Comparison of ENCODE assay signal across 8 cellular contexts in the genomic region with DNA sequence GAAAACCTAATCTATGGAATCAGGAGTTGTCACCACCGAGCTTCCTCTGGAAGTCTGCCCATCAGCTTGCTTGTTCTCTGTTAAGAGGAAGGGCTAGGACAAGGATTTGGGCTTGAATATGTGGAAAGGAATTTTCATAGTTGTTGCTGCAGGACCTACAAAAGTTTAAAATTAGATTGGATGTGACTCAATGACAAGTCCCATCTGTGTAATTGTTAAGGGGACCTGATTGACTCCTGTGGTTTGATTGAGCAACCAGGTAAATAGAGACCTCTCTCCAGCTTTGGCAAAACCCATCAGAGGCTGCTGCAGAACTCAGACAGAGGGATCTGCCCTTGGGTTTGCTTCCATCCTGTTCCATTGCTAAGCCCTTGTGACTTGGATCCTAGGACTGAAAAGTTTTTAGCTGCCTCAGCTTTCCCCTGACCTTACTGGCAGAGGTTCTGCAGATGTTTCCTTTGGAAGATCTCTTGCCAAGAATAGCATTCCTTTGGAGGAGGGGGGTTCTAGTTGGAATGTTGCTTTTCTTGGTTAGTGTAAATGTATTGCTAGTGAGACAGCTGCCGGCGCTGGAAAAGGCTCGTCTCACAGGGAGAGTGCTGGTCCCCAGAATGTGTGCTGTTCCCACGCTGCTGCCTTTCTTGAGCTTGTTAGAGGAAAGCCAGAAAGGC. TPM values are rescaled to one million over a fixed set of nuclear protein-coding genes. Genes with fewer than 3 reads are reported as not detected.
A peak's percentile ranks its signal among the peaks of the same experiment; 100 is the strongest.
DNase-seq lines count a peak whose midpoint lies in the region; ATAC-seq, FAIRE-seq and TF ChIP-seq lines count a peak whose summit lies in the region.

No MANE protein-coding gene starts in this region.

- no peak overlapping the region for H2AFZ ChIP-seq in GM23338
- H2AFZ ChIP-seq in K562 (ENCODE audit: low read depth, low read length) = no peak overlapping the region

- H3K4me3 ChIP-seq in GM23338 (no peak overlapping the region), K562 (no peak overlapping the region), right cardiac atrium (ENCODE audit: low read length) (no peak overlapping the region), gastrocnemius medialis (peak overlapping the region in 1 of 4 donors; percentile 2)

- BruUV-seq in K562 (replicated peaks; lab: Mats Ljungman, UMichigan) = no TSS peak

- TF ChIP-seq POLR2A in K562 (conservative IDR thresholded peaks at IDR 0.05) = no peak
- no peak for TF ChIP-seq POLR2A in gastrocnemius medialis (IDR thresholded peaks at IDR 0.05)

- no peaks in the 10 kb centered on the region for H3K9me2 ChIP-seq in GM23338 (ENCODE audit: insufficient read depth)

- no peak overlapping the region for H3K4me3 Mint-ChIP-seq in GM23338

- no peak overlapping the region; the same call in 1 of the 2 replicates for H3K27ac Mint-ChIP-seq in GM23338

- TF ChIP-seq EP300 in K562 (IDR thresholded peaks at IDR 0.05; ENCODE audit: low read length) = no peak

- peak overlapping the region; percentile 87 for H3K27ac ChIP-seq in GM23338 (ENCODE audit: low read depth)
- no peak overlapping the region for H3K27ac ChIP-seq in K562 (ENCODE audit: extremely low read depth, low read depth, low read length)
- H3K27ac ChIP-seq in right cardiac atrium (ENCODE audit: low read length) = peak overlapping the region; percentile 18
- peak overlapping the region; percentile 61 to 95 (median 91) for H3K27ac ChIP-seq in gastrocnemius medialis

- H3K4me2 ChIP-seq in GM23338 (no peak overlapping the region), K562 (ENCODE audit: insufficient read depth, low read length) (no peak overlapping the region)

- peaks cover 7% of the 10 kb centered on the region for H3K4me1 ChIP-seq in GM23338 (ENCODE audit: insufficient read depth)
- no peaks in the 10 kb centered on the region; a peak in 2 of 5 replicates for H3K4me1 ChIP-seq in K562 (replicated peaks in 1 of 2; ENCODE audit: control insufficient read depth in 2 of 2, insufficient read depth in 2 of 2, low read length in 2 of 2)
- H3K4me1 ChIP-seq in right cardiac atrium (ENCODE audit: control insufficient read depth, insufficient read depth, low read length) = peaks cover 18% of the 10 kb centered on the region
- peaks cover 23 to 65% of the 10 kb centered on the region in 2 donors for H3K4me1 ChIP-seq in gastrocnemius medialis

- H4K20me1 ChIP-seq in GM23338 (replicated peaks; ENCODE audit: insufficient read depth) (peaks cover 46% of the 10 kb centered on the region), K562 (replicated peaks; ENCODE audit: control insufficient read depth, insufficient read depth, low read length) (peaks cover 20% of the 10 kb centered on the region)

- H3K36me3 ChIP-seq in GM23338 (ENCODE audit: insufficient read depth) (peaks cover 46% of the 10 kb centered on the region), K562 (ENCODE audit: control insufficient read depth, insufficient read depth, low read length) (peaks cover 62% of the 10 kb centered on the region), gastrocnemius medialis (peaks cover 0 to 37% of the 10 kb centered on the region in 2 donors)

- no peak for TF ChIP-seq CTCF in GM23338 (conservative IDR thresholded peaks at IDR 0.05; ENCODE audit: low read depth in 2 of 2)
- no peak for TF ChIP-seq CTCF in K562 (IDR thresholded peaks at IDR 0.05 in 2 of 3, conservative IDR thresholded peaks at IDR 0.05 in 1 of 3; ENCODE audit: insufficient read depth in 2 of 3, low read depth in 1 of 3, low read length in 3 of 3)
- no peak for TF ChIP-seq CTCF in gastrocnemius medialis (IDR thresholded peaks at IDR 0.05 in 4 of 5, conservative IDR thresholded peaks at IDR 0.05 in 1 of 5)

- no peak for TF ChIP-seq RAD21 in K562 (CRISPR knock-in tag; conservative IDR thresholded peaks at IDR 0.05 in 1 of 2, IDR thresholded peaks at IDR 0.05 in 1 of 2)

- peaks cover 67% of the 10 kb centered on the region for H3K36me3 Mint-ChIP-seq in GM23338 (ENCODE audit: low read depth)

- POLR2A ChIA-PET in K562 (lab: Yijun Ruan, JAX) (interaction anchor here (0.7 to 2.3 kb wide), 14 partner anchors 8 to 227 kb away, joined by 3 to 8 read pairs (median 4); a partner anchor contains a TSS), HEK293T (lab: Yijun Ruan, JAX) (interaction anchor here (0.9 to 1.2 kb wide), 3 partner anchors 8 to 28 kb away, joined by 3 to 4 read pairs (median 4); no protein-coding TSS in a partner anchor)

- ATAC-seq in GM23338 (no peak), K562 (no peak), right cardiac atrium (peak; percentile 68 to 76), gastrocnemius medialis (peak; percentile 81 to 83), HG03175 (IDR thresholded peaks at IDR 0.05; ENCODE audit: unreplicated experiment) (no peak), GM21717 (IDR thresholded peaks at IDR 0.05; ENCODE audit: unreplicated experiment) (no peak)

- FAIRE-seq in K562 (lab: Jason Lieb, UNC) = no peak

- in situ Hi-C loops in K562 (cut with MboI) = no loop called here
- in situ Hi-C loops in gastrocnemius medialis (cut with MboI; ENCODE audit: low sequenced_read_pairs in 4 of 4) = no loop called here

- CTCF ChIA-PET in K562 (lab: Yijun Ruan, JAX; ENCODE audit: low intra/inter-chr PET ratio) (no interaction called here), HEK293T (lab: Yijun Ruan, JAX) (interaction anchor here (1.1 kb wide), 1 partner anchor 79 kb away, joined by 3 read pairs; no protein-coding TSS in a partner anchor)

- DNase-seq in GM23338 (ENCODE audit: low spot score) = peak; percentile 28
- no peak for DNase-seq in K562 (ENCODE audit: extremely low read depth in 1 of 4, low spot score in 3 of 4)
- DNase-seq in right cardiac atrium = peak in 1 of 3 donors; percentile 79
- peak; percentile 74 to 76 for DNase-seq in gastrocnemius medialis
- DNase-seq in NOMO-1 treated with dmso at 0.1 percent for 144 hours (lab: John Stamatoyannopoulos, UW; ENCODE audit: unreplicated experiment) = no peak
- DNase-seq in HEK293T (ENCODE audit: extremely low spot score) = no peak

- no peaks in the 10 kb centered on the region; the same call in none of the 2 replicates for H3K79me2 ChIP-seq in GM23338 (replicated peaks; ENCODE audit: insufficient read depth)
- no peaks in the 10 kb centered on the region for H3K79me2 ChIP-seq in K562 (ENCODE audit: control insufficient read depth, insufficient read depth, low read length)

- 76% methylated on average over 5 of the region's 5 CpGs for WGBS in K562 (ENCODE audit: insufficient coverage, low coverage, missing lambda C conversion rate)
- WGBS in right cardiac atrium = 21% methylated on average over 5 of the region's 5 CpGs

- no peaks in the 10 kb centered on the region for H3K9me3 ChIP-seq in K562 (replicated peaks; ENCODE audit: control insufficient read depth, insufficient read depth, low read depth, low read length)
- H3K9me3 ChIP-seq in right cardiac atrium (ENCODE audit: control insufficient read depth, low read length) = no peaks in the 10 kb centered on the region
- H3K9me3 ChIP-seq in gastrocnemius medialis = no peaks in the 10 kb centered on the region

- H3K9me1 ChIP-seq in K562 (ENCODE audit: control insufficient read depth, insufficient read depth, low read length) = no peaks in the 10 kb centered on the region

- peaks cover 19% of the 10 kb centered on the region for H3K27me3 Mint-ChIP-seq in GM23338 (ENCODE audit: insufficient read depth, low read depth, poor library complexity)

- peaks cover 25% of the 10 kb centered on the region for H3K4me1 Mint-ChIP-seq in GM23338

- intact Hi-C loops in K562 (cut with micrococcal nuclease) (loop anchor here (5.0 kb wide), 1 partner anchor 36 kb away; no protein-coding TSS in a partner anchor), right cardiac atrium (cut with DNase I) (loop anchor here in 1 of 4 donors (10.0 kb wide), 1 partner anchor 81 kb away; no protein-coding TSS in a partner anchor), gastrocnemius medialis (cut with DNase I; ENCODE audit: low total_unique reads) (loop anchor here (2.0 kb wide), 1 partner anchor 79 kb away; no protein-coding TSS in a partner anchor)

- H3F3A ChIP-seq in GM23338 (replicated peaks; ENCODE audit: low read depth) = peaks cover 64% of the 10 kb centered on the region

- H3K9ac ChIP-seq in K562 (ENCODE audit: insufficient read depth in 1 of 2, low read depth in 2 of 2, low read length in 2 of 2) = no peak overlapping the region

- no peaks in the 10 kb centered on the region; the same call in 2 of the 3 replicates for H3K9me3 Mint-ChIP-seq in GM23338

- H3K27me3 ChIP-seq in GM23338 (ENCODE audit: insufficient read depth) (no peaks in the 10 kb centered on the region), K562 (ENCODE audit: control insufficient read depth in 2 of 2, insufficient read depth in 2 of 2, low read length in 2 of 2) (no peaks in the 10 kb centered on the region), right cardiac atrium (ENCODE audit: control insufficient read depth, insufficient read depth) (no peaks in the 10 kb centered on the region), gastrocnemius medialis (no peaks in the 10 kb centered on the region)

RNA-seq across cellular contexts. Expression of a gene that starts 50.0 kb away (rescaled TPM):
- 289 and 316 TPM in 2 replicates for total RNA-seq in GM23338 (2014; rRNA removed; shearing (Covaris generic))
- polyA plus RNA-seq in GM23338 (2016; fragmentation: Nextera tagmentation; extraction: Ambion mirVana) = 202 and 203 TPM in 2 replicates
- total RNA-seq in K562 (2011; cell fraction: chromatin; rRNA removed; ENCODE audit: low replicate concordance) = 616 and 628 TPM in 2 replicates
- total RNA-seq in K562 (2011; cell fraction: nucleolus; rRNA removed) = 207 and 261 TPM in 2 replicates
- total RNA-seq in K562 (2011; cell fraction: nucleoplasm; rRNA removed) = 272 and 275 TPM in 2 replicates
- 98.9 and 208 TPM in 2 replicates for total RNA-seq in K562 (2014; rRNA removed)
- 221 and 275 TPM in 2 replicates for total RNA-seq in K562 (2014; rRNA removed; fragmentation: Illumina TruSeq; extraction: Trizol)
- 252 and 265 TPM in 2 replicates for total RNA-seq in K562 (2015; rRNA removed; fragmentation: Illumina TruSeq; extraction: Trizol)
- total RNA-seq in K562 (2021) = 513 and 546 TPM in 2 replicates
- polyA plus RNA-seq in K562 (2011; rRNA removed) = 172 and 248 TPM in 2 replicates
- polyA plus RNA-seq in K562 (2011; cell fraction: cytosol; rRNA removed) = 249 and 266 TPM in 2 replicates
- 317 and 410 TPM in 2 replicates for polyA plus RNA-seq in K562 (2011; cell fraction: nucleus; rRNA removed)
- 179 and 231 TPM in 2 replicates for polyA plus RNA-seq in K562 (2012)
- 349 and 430 TPM in 2 replicates for polyA plus RNA-seq in K562 (2014; fragmentation: Illumina TruSeq; extraction: Trizol)
- polyA plus RNA-seq in K562 (2014; fragmentation: Nextera tagmentation; extraction: Ambion mirVana) = 100 to 1,000 TPM; 209 to 414 TPM
- 103 and 105 TPM in 2 replicates for polyA plus RNA-seq in K562 (2014; rRNA removed)
- polyA minus RNA-seq in K562 (2011; rRNA and poly(A)+ RNA removed) = 327 and 380 TPM in 2 replicates
- 234 and 252 TPM in 2 replicates for polyA minus RNA-seq in K562 (2011; cell fraction: cytosol; rRNA and poly(A)+ RNA removed)
- polyA minus RNA-seq in K562 (2011; cell fraction: nucleus; rRNA and poly(A)+ RNA removed) = 101 and 174 TPM in 2 replicates
- total RNA-seq in right cardiac atrium = 100 to 1,000 TPM; 138 to 154 (median 144) TPM
- polyA plus RNA-seq in right cardiac atrium = 67.5 TPM
- total RNA-seq in gastrocnemius medialis = 100 to 1,000 TPM in 2 of 4 donors, 10 to 100 TPM in 2; 71.0 to 110 (median 97.2) TPM

RNA-seq across cellular contexts. Expression of a gene that starts 50.2 kb away (rescaled TPM):
- 38.1 and 46.9 TPM in 2 replicates for total RNA-seq in GM23338 (2014; rRNA removed; shearing (Covaris generic))
- 23.9 and 28.8 TPM in 2 replicates for polyA plus RNA-seq in GM23338 (2016; fragmentation: Nextera tagmentation; extraction: Ambion mirVana)
- 128 and 175 TPM in 2 replicates for total RNA-seq in K562 (2011; cell fraction: chromatin; rRNA removed; ENCODE audit: low replicate concordance)
- 70.0 and 73.4 TPM in 2 replicates for total RNA-seq in K562 (2011; cell fraction: nucleolus; rRNA removed)
- 87.9 and 95.3 TPM in 2 replicates for total RNA-seq in K562 (2011; cell fraction: nucleoplasm; rRNA removed)
- 43.2 and 59.0 TPM in 2 replicates for total RNA-seq in K562 (2014; rRNA removed)
- total RNA-seq in K562 (2014; rRNA removed; fragmentation: Illumina TruSeq; extraction: Trizol) = 39.5 and 44.4 TPM in 2 replicates
- 41.2 and 42.6 TPM in 2 replicates for total RNA-seq in K562 (2015; rRNA removed; fragmentation: Illumina TruSeq; extraction: Trizol)
- 66.7 and 69.8 TPM in 2 replicates for total RNA-seq in K562 (2021)
- 69.2 and 73.9 TPM in 2 replicates for polyA plus RNA-seq in K562 (2011; rRNA removed)
- polyA plus RNA-seq in K562 (2011; cell fraction: cytosol; rRNA removed) = 55.1 and 86.3 TPM in 2 replicates
- 150 and 164 TPM in 2 replicates for polyA plus RNA-seq in K562 (2011; cell fraction: nucleus; rRNA removed)
- 61.8 and 77.6 TPM in 2 replicates for polyA plus RNA-seq in K562 (2012)
- polyA plus RNA-seq in K562 (2014; fragmentation: Illumina TruSeq; extraction: Trizol) = 44.2 and 48.9 TPM in 2 replicates
- 10 to 100 TPM; 13.7 to 37.4 TPM for polyA plus RNA-seq in K562 (2014; fragmentation: Nextera tagmentation; extraction: Ambion mirVana)
- 49.1 and 55.9 TPM in 2 replicates for polyA plus RNA-seq in K562 (2014; rRNA removed)
- 67.7 and 72.4 TPM in 2 replicates for polyA minus RNA-seq in K562 (2011; rRNA and poly(A)+ RNA removed)
- polyA minus RNA-seq in K562 (2011; cell fraction: cytosol; rRNA and poly(A)+ RNA removed) = 30.7 and 31.3 TPM in 2 replicates
- 27.5 and 41.7 TPM in 2 replicates for polyA minus RNA-seq in K562 (2011; cell fraction: nucleus; rRNA and poly(A)+ RNA removed)
- 10 to 100 TPM; 30.7 to 40.8 (median 37.3) TPM for total RNA-seq in right cardiac atrium
- 29.2 TPM for polyA plus RNA-seq in right cardiac atrium
- 100 to 1,000 TPM in 1 of 4 donors, 10 to 100 TPM in 3; 71.8 to 113 (median 82.0) TPM for total RNA-seq in gastrocnemius medialis

Comparison
In these comparisons a context has a peak if more than half of its experiments do, and no peak if none do; other contexts are left out.
1. ATAC-seq: peak in right cardiac atrium (2 of 2) and gastrocnemius medialis (2 of 2); none in GM23338 (single experiment), K562 (single experiment), HG03175 (single experiment) and GM21717 (single experiment).
2. DNase-seq: peak in GM23338 (single experiment) and gastrocnemius medialis (2 of 2); none in K562 (0 of 4), NOMO-1 treated with dmso at 0.1 percent for 144 hours (single experiment) and HEK293T (single experiment).